ENCODE assay signal across 16 cellular contexts in the genomic region with DNA sequence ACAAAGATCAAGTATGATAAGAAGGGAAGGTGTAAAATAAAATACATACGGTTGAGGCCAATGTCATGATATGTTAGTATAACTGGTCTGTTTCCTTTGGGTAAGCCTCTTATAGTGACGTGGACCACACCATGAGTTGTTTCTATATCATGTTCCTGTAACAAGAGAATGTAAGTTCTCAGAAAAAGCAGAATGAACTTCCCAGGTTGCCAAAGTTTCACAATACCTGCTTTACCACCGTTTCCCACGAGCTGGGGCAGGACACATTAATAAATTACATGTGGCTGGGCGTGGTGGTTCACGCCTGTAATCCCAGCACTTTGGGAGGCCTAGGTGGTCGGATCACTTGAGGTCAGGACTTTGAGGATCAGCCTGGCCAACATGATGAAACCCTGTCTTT. TPM values are rescaled to one million over a fixed set of nuclear protein-coding genes. Genes with fewer than 3 reads are reported as not detected.
DNase-seq lines count a peak whose midpoint lies in the region; ATAC-seq, FAIRE-seq and TF ChIP-seq lines count a peak whose summit lies in the region.
"Had no signal": no experiment of that assay in that cellular context is flagged by ENCODE, and none has a peak within 500 bp of the region (broad histone marks: within the 10 kb centered on the region; RNA-seq: fewer than 3 reads in every experiment).

No MANE protein-coding gene starts in this region.

- TF ChIP-seq POLR2A in HepG2 (IDR thresholded peaks at IDR 0.05; ENCODE audit: insufficient read depth in 1 of 2, low read depth in 2 of 2, low read length in 2 of 2) (no peak), right lobe of liver (IDR thresholded peaks at IDR 0.05) (no peak)

- no peak for ATAC-seq in HepG2
- no peak for ATAC-seq in right lobe of liver
- no peak for ATAC-seq in GM18868 (IDR thresholded peaks at IDR 0.05; ENCODE audit: unreplicated experiment)
- ATAC-seq: GM23338 had no signal

- H3K9ac ChIP-seq in HepG2 (ENCODE audit: insufficient read depth, low read depth, low read length): no peak overlapping the region
- H3K9ac ChIP-seq: BLaER1 treated with 17β-estradiol and CSF1 and Interleukin-3, amounts not matched to agents 10 nM and 100 nM had no signal

- H3K27ac Mint-ChIP-seq in nephron progenitor cell: peak overlapping the region; percentile 25
- H3K27ac Mint-ChIP-seq: GM23338 had no signal

- H3K79me2 ChIP-seq in HepG2 (ENCODE audit: insufficient read depth, low read length): no peaks in the 10 kb centered on the region

- TF ChIP-seq EP300 in HepG2 (IDR thresholded peaks at IDR 0.05; ENCODE audit: low read depth in 2 of 2, low read length in 2 of 2) (no peak), HepG2 (CRISPR knock-in tag; IDR thresholded peaks at IDR 0.05; ENCODE audit: borderline replicate concordance) (no peak)

- H2AFZ ChIP-seq in HepG2 (ENCODE audit: low read length): no peak overlapping the region
- H2AFZ ChIP-seq: GM23338 had no signal

- H3K4me3 ChIP-seq in HepG2 (replicated peaks in 1 of 3; ENCODE audit: insufficient read depth in 1 of 3, low read depth in 2 of 3, low read length in 3 of 3): no peak overlapping the region
- no peak overlapping the region for H3K4me3 ChIP-seq in right lobe of liver
- no peak overlapping the region for H3K4me3 ChIP-seq in bronchial epithelial cell (ENCODE audit: low read depth, low read length)
- H3K4me3 ChIP-seq: BLaER1 treated with 17β-estradiol and CSF1 and Interleukin-3, amounts not matched to agents 10 nM and 100 nM; GM23338 had no signal

- POLR2A ChIA-PET in HepG2 (lab: Yijun Ruan, JAX): no interaction called here

- H3K27me3 Mint-ChIP-seq in nephron progenitor cell (ENCODE audit: low read depth, poor library complexity): peaks cover 4% of the 10 kb centered on the region
- H3K27me3 Mint-ChIP-seq: CD4-positive, CD25-positive, alpha-beta regulatory T cell had no signal

- H3K4me1 Mint-ChIP-seq in nephron progenitor cell: no peaks in the 10 kb centered on the region
- H3K4me1 Mint-ChIP-seq: CD4-positive, CD25-positive, alpha-beta regulatory T cell; GM23338 had no signal

- no peaks in the 10 kb centered on the region for H3K9me3 Mint-ChIP-seq in nephron progenitor cell
- H3K9me3 Mint-ChIP-seq: CD4-positive, CD25-positive, alpha-beta regulatory T cell had no signal

- H3K27ac ChIP-seq in HepG2 (ENCODE audit: extremely low read length, insufficient read depth, low read length): no peak overlapping the region
- H3K27ac ChIP-seq in right lobe of liver: no peak overlapping the region
- H3K27ac ChIP-seq: BLaER1 treated with 17β-estradiol and CSF1 and Interleukin-3, amounts not matched to agents 10 nM and 100 nM had no signal

- in situ Hi-C loops in HepG2 (cut with HindIII; ENCODE audit: extremely low pct_ligation_motif_present, low pct_unique_long_range_greater_than_20kb): no loop called here

- no peak overlapping the region for H3K4me3 Mint-ChIP-seq in nephron progenitor cell
- H3K4me3 Mint-ChIP-seq: CD4-positive, CD25-positive, alpha-beta regulatory T cell; GM23338 had no signal

- FAIRE-seq in HepG2 (lab: Jason Lieb, UNC) (no peak), bronchial epithelial cell (lab: Jason Lieb, UNC) (no peak)
- FAIRE-seq: GM12891 had no signal

- TF ChIP-seq RAD21 in HepG2 (CRISPR knock-in tag; IDR thresholded peaks at IDR 0.05): no peak

- no peaks in the 10 kb centered on the region for H3K9me3 ChIP-seq in HepG2 (ENCODE audit: low read length)
- H3K9me3 ChIP-seq in right lobe of liver: no peaks in the 10 kb centered on the region
- H3K9me3 ChIP-seq: BLaER1 treated with 17β-estradiol and CSF1 and Interleukin-3, amounts not matched to agents 10 nM and 100 nM had no signal

- intact Hi-C loops in HepG2 (cut with micrococcal nuclease; ENCODE audit: unreplicated experiment): no loop called here
- intact Hi-C loops in right lobe of liver (cut with DNase I): no loop called here

- no TSS peak for BruUV-seq in HepG2 (replicated peaks; lab: Mats Ljungman, UMichigan)

- H3K36me3 ChIP-seq in HepG2 (replicated peaks in 1 of 2; ENCODE audit: control insufficient read depth in 1 of 2, insufficient read depth in 2 of 2, low read length in 2 of 2) (peaks cover 15 to 41% of the 10 kb centered on the region in 2 experiments; a peak in 4 of 5 replicates), right lobe of liver (peaks cover 0 to 13% (median 0%) of the 10 kb centered on the region in 4 donors), bronchial epithelial cell (ENCODE audit: control insufficient read depth, insufficient read depth, low read length) (no peaks in the 10 kb centered on the region)

- no peak for TF ChIP-seq CTCF in HepG2 (CRISPR knock-in tag; IDR thresholded peaks at IDR 0.05)
- no peak for TF ChIP-seq CTCF in right lobe of liver (IDR thresholded peaks at IDR 0.05)
- TF ChIP-seq CTCF in bronchial epithelial cell (IDR thresholded peaks at IDR 0.05; ENCODE audit: insufficient read depth, low read length, severe bottlenecking): no peak
- no peak for TF ChIP-seq CTCF in nephron progenitor cell (IDR thresholded peaks at IDR 0.05)

- no peaks in the 10 kb centered on the region for H4K20me1 ChIP-seq in HepG2 (ENCODE audit: insufficient read depth, low read length)
- H4K20me1 ChIP-seq: BLaER1 treated with 17β-estradiol and CSF1 and Interleukin-3, amounts not matched to agents 10 nM and 100 nM had no signal

- H3K36me3 Mint-ChIP-seq in nephron progenitor cell (ENCODE audit: low read depth): peaks cover 18% of the 10 kb centered on the region

- CTCF ChIA-PET in HepG2 (lab: Yijun Ruan, JAX; ENCODE audit: low intra/inter-chr PET ratio, low total read pairs): no interaction called here

- no peak overlapping the region for H3K4me2 ChIP-seq in HepG2 (ENCODE audit: low read depth, low read length)
- H3K4me2 ChIP-seq: BLaER1 treated with 17β-estradiol and CSF1 and Interleukin-3, amounts not matched to agents 10 nM and 100 nM; GM23338 had no signal

- H3K4me1 ChIP-seq in HepG2 (ENCODE audit: insufficient read depth, low read length) (no peaks in the 10 kb centered on the region), right lobe of liver (no peaks in the 10 kb centered on the region)

- no peaks in the 10 kb centered on the region for H3K27me3 ChIP-seq in HepG2 (ENCODE audit: control insufficient read depth in 1 of 2, insufficient read depth in 2 of 2, low read length in 2 of 2)
- H3K27me3 ChIP-seq in right lobe of liver: no peaks in the 10 kb centered on the region
- no peaks in the 10 kb centered on the region for H3K27me3 ChIP-seq in bronchial epithelial cell (ENCODE audit: control insufficient read depth, insufficient read depth, low read length)
- H3K27me3 ChIP-seq: BLaER1 treated with 17β-estradiol and CSF1 and Interleukin-3, amounts not matched to agents 10 nM and 100 nM had no signal

- WGBS in HepG2 (ENCODE audit: low lambda C conversion rate): 93% methylated on average over 7 of the region's 7 CpGs
- WGBS in right lobe of liver (ENCODE audit: insufficient coverage, low coverage, low lambda C conversion rate, missing lambda C conversion rate): 52% methylated on average over 5 of the region's 7 CpGs

- no peak for DNase-seq in HepG2 (ENCODE audit: low spot score)
- no peak for DNase-seq in right lobe of liver
- DNase-seq in bronchial epithelial cell (ENCODE audit: low read depth): peak; percentile 44
- no peak for DNase-seq in nephron progenitor cell
- DNase-seq in DMS 273 treated with DMSO at 0.1 percent for 48 hours (lab: John Stamatoyannopoulos, UW): no peak
- no peak for DNase-seq in superior temporal gyrus (ENCODE audit: extremely low spot score)
- DNase-seq: ACHN; CD4-positive, CD25-positive, alpha-beta regulatory T cell; H7 had no signal

RNA-seq across cellular contexts. Expression of gene SLA2, which starts 42.6 kb away (rescaled TPM):
- 1.6 and 1.8 TPM in 2 replicates for total RNA-seq in HepG2 (2016; rRNA removed; fragmentation: Illumina TruSeq; extraction: Trizol)
- 0.20 and 0.71 TPM in 2 replicates for total RNA-seq in HepG2 (2016; cell fraction: cytosol; rRNA removed; fragmentation: Illumina TruSeq; extraction: Trizol; ENCODE audit: low read depth)
- 1.7 and 2.2 TPM in 2 replicates for total RNA-seq in HepG2 (2016; cell fraction: insoluble cytoplasmic fraction; rRNA removed; fragmentation: Illumina TruSeq; extraction: Trizol)
- 1.8 TPM in 2 replicates for total RNA-seq in HepG2 (2016; cell fraction: membrane; rRNA removed; fragmentation: Illumina TruSeq; extraction: Trizol)
- total RNA-seq in HepG2 (2016; cell fraction: nucleus; rRNA removed; fragmentation: Illumina TruSeq; extraction: Trizol): 0.94 and 1.2 TPM in 2 replicates
- 3.6 and 4.5 TPM in 2 replicates for polyA plus RNA-seq in HepG2 (2011; rRNA removed)
- 4.4 and 4.5 TPM in 2 replicates for polyA plus RNA-seq in HepG2 (2011; cell fraction: cytosol; rRNA removed)
- 2.9 and 3.0 TPM in 2 replicates for polyA plus RNA-seq in HepG2 (2011; cell fraction: nucleus; rRNA removed)
- polyA plus RNA-seq in HepG2 (2012): 1.2 and 2.0 TPM in 2 replicates
- 0.62 and 0.83 TPM in 2 replicates for polyA plus RNA-seq in HepG2 (2016; cell fraction: cytosol; fragmentation: Illumina TruSeq; extraction: Trizol; ENCODE audit: low read depth)
- 2.6 TPM in 2 replicates for polyA plus RNA-seq in HepG2 (2016; cell fraction: insoluble cytoplasmic fraction; fragmentation: Illumina TruSeq; extraction: Trizol; ENCODE audit: low read depth)
- polyA plus RNA-seq in HepG2 (2016; cell fraction: membrane; fragmentation: Illumina TruSeq; extraction: Trizol; ENCODE audit: low read depth): 1.6 TPM in 2 replicates
- 2.1 TPM in 2 replicates for polyA plus RNA-seq in HepG2 (2016; cell fraction: nucleus; fragmentation: Illumina TruSeq; extraction: Trizol; ENCODE audit: insufficient read depth, low read depth)
- 0.09 and 3.5 TPM in 2 replicates for polyA minus RNA-seq in HepG2 (2011; rRNA and poly(A)+ RNA removed; ENCODE audit: low replicate concordance)
- polyA minus RNA-seq in HepG2 (2011; cell fraction: cytosol; rRNA and poly(A)+ RNA removed): 1.5 and 1.6 TPM in 2 replicates
- polyA minus RNA-seq in HepG2 (2011; cell fraction: nucleus; rRNA and poly(A)+ RNA removed): 1.2 and 1.3 TPM in 2 replicates
- total RNA-seq in right lobe of liver: under 1 TPM; 0.18 to 0.50 (median 0.32) TPM
- not detected in 2 replicates for total RNA-seq in bronchial epithelial cell
- total RNA-seq: A172, Daoy, GM23338, HT-29 had no signal

RNA-seq across cellular contexts. Expression of gene NDRG3, which starts 57.3 kb away (rescaled TPM):
- total RNA-seq in HepG2 (2016; rRNA removed; fragmentation: Illumina TruSeq; extraction: Trizol): 36.0 and 43.3 TPM in 2 replicates
- total RNA-seq in HepG2 (2016; cell fraction: cytosol; rRNA removed; fragmentation: Illumina TruSeq; extraction: Trizol; ENCODE audit: low read depth): 9.0 and 9.2 TPM in 2 replicates
- 32.4 and 40.5 TPM in 2 replicates for total RNA-seq in HepG2 (2016; cell fraction: insoluble cytoplasmic fraction; rRNA removed; fragmentation: Illumina TruSeq; extraction: Trizol)
- 19.9 and 20.6 TPM in 2 replicates for total RNA-seq in HepG2 (2016; cell fraction: membrane; rRNA removed; fragmentation: Illumina TruSeq; extraction: Trizol)
- 19.9 and 21.0 TPM in 2 replicates for total RNA-seq in HepG2 (2016; cell fraction: nucleus; rRNA removed; fragmentation: Illumina TruSeq; extraction: Trizol)
- polyA plus RNA-seq in HepG2 (2011; rRNA removed): 34.7 and 40.5 TPM in 2 replicates
- 22.4 and 29.5 TPM in 2 replicates for polyA plus RNA-seq in HepG2 (2011; cell fraction: cytosol; rRNA removed)
- 23.6 and 25.0 TPM in 2 replicates for polyA plus RNA-seq in HepG2 (2011; cell fraction: nucleus; rRNA removed)
- 22.6 and 26.8 TPM in 2 replicates for polyA plus RNA-seq in HepG2 (2012)
- polyA plus RNA-seq in HepG2 (2016; cell fraction: cytosol; fragmentation: Illumina TruSeq; extraction: Trizol; ENCODE audit: low read depth): 8.7 and 8.9 TPM in 2 replicates
- polyA plus RNA-seq in HepG2 (2016; cell fraction: insoluble cytoplasmic fraction; fragmentation: Illumina TruSeq; extraction: Trizol; ENCODE audit: low read depth): 48.1 and 49.0 TPM in 2 replicates
- 17.2 and 18.2 TPM in 2 replicates for polyA plus RNA-seq in HepG2 (2016; cell fraction: membrane; fragmentation: Illumina TruSeq; extraction: Trizol; ENCODE audit: low read depth)
- polyA plus RNA-seq in HepG2 (2016; cell fraction: nucleus; fragmentation: Illumina TruSeq; extraction: Trizol; ENCODE audit: insufficient read depth, low read depth): 38.9 and 42.1 TPM in 2 replicates
- polyA minus RNA-seq in HepG2 (2011; rRNA and poly(A)+ RNA removed; ENCODE audit: low replicate concordance): 44.9 and 55.2 TPM in 2 replicates
- 25.7 and 31.2 TPM in 2 replicates for polyA minus RNA-seq in HepG2 (2011; cell fraction: cytosol; rRNA and poly(A)+ RNA removed)
- polyA minus RNA-seq in HepG2 (2011; cell fraction: nucleus; rRNA and poly(A)+ RNA removed): 16.4 and 19.6 TPM in 2 replicates
- total RNA-seq in right lobe of liver: 1 to 10 TPM; 5.2 to 8.0 (median 7.0) TPM
- 10.0 and 11.3 TPM in 2 replicates for total RNA-seq in bronchial epithelial cell
